ENCODE assay signal across 2 cellular contexts in the genomic region with DNA sequence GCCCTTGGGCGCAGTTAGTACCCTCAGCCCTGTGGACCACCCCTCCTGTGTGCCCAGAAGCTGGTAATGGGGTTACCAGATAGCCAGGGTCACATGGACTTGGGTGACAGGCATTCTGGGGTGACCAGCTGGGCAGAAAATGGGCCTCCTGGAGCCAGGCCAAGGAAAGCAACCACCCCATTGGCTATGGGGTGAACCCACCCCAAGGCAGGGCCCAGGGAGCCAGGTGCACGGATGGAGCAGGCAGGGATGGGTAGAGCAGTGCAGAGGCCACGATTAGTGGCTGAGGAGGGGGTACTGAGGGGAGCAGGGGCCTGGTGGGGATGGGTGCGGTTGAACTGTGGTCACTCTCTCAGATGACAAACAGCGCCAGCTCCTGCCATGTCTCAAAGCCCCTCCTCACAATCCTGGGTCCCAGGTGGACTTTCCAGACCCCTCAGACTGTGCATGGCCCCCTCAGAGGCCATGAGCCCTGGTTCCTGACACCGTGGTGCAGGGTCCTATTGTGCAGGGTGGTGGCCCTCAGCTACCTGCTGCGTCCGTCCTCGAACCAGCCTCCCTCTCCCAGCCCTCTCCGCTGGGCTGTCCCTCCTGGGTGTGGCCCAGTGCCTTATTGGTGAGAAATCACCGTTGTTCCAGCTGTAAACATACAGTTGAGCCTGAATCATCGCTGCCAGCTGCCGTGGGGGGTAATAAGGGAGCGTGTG.
TF ChIP-seq lines count a peak whose summit lies in the region.

No MANE protein-coding gene starts in this region.

TF ChIP-seq in SK-N-SH, 30 proteins besides CTCF, POLR2A, EP300 and RAD21 (continued from another document):
- TF ChIP-seq, protein P1, sequence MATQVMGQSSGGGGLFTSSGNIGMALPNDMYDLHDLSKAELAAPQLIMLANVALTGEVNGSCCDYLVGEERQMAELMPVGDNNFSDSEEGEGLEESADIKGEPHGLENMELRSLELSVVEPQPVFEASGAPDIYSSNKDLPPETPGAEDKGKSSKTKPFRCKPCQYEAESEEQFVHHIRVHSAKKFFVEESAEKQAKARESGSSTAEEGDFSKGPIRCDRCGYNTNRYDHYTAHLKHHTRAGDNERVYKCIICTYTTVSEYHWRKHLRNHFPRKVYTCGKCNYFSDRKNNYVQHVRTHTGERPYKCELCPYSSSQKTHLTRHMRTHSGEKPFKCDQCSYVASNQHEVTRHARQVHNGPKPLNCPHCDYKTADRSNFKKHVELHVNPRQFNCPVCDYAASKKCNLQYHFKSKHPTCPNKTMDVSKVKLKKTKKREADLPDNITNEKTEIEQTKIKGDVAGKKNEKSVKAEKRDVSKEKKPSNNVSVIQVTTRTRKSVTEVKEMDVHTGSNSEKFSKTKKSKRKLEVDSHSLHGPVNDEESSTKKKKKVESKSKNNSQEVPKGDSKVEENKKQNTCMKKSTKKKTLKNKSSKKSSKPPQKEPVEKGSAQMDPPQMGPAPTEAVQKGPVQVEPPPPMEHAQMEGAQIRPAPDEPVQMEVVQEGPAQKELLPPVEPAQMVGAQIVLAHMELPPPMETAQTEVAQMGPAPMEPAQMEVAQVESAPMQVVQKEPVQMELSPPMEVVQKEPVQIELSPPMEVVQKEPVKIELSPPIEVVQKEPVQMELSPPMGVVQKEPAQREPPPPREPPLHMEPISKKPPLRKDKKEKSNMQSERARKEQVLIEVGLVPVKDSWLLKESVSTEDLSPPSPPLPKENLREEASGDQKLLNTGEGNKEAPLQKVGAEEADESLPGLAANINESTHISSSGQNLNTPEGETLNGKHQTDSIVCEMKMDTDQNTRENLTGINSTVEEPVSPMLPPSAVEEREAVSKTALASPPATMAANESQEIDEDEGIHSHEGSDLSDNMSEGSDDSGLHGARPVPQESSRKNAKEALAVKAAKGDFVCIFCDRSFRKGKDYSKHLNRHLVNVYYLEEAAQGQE (IDR thresholded peaks at IDR 0.05; ENCODE audit: low read depth, low read length) = no peak

TF ChIP-seq in SK-N-SH treated with all-trans-retinoic acid at 6 μM for 48 hours, 23 proteins besides CTCF, POLR2A, EP300 and RAD21 (continued from another document):
- no peak for TF ChIP-seq ESRRG (CRISPR knock-in tag; IDR thresholded peaks at IDR 0.05)
- TF ChIP-seq, protein P2, sequence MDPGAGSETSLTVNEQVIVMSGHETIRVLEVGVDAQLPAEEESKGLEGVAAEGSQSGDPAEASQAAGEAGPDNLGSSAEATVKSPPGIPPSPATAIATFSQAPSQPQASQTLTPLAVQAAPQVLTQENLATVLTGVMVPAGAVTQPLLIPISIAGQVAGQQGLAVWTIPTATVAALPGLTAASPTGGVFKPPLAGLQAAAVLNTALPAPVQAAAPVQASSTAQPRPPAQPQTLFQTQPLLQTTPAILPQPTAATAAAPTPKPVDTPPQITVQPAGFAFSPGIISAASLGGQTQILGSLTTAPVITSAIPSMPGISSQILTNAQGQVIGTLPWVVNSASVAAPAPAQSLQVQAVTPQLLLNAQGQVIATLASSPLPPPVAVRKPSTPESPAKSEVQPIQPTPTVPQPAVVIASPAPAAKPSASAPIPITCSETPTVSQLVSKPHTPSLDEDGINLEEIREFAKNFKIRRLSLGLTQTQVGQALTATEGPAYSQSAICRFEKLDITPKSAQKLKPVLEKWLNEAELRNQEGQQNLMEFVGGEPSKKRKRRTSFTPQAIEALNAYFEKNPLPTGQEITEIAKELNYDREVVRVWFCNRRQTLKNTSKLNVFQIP (CRISPR knock-in tag; IDR thresholded peaks at IDR 0.05; ENCODE audit: borderline replicate concordance, low read depth) = no peak
- no peak for TF ChIP-seq PPARA (CRISPR knock-in tag; IDR thresholded peaks at IDR 0.05; ENCODE audit: borderline replicate concordance)
- TF ChIP-seq CREB5 (CRISPR knock-in tag; IDR thresholded peaks at IDR 0.05; ENCODE audit: low read depth) = no peak
- TF ChIP-seq OSR1 (CRISPR knock-in tag; IDR thresholded peaks at IDR 0.05) = no peak
- no peak for TF ChIP-seq BACH2 (CRISPR knock-in tag; IDR thresholded peaks at IDR 0.05; ENCODE audit: borderline replicate concordance)
- TF ChIP-seq, protein P3, sequence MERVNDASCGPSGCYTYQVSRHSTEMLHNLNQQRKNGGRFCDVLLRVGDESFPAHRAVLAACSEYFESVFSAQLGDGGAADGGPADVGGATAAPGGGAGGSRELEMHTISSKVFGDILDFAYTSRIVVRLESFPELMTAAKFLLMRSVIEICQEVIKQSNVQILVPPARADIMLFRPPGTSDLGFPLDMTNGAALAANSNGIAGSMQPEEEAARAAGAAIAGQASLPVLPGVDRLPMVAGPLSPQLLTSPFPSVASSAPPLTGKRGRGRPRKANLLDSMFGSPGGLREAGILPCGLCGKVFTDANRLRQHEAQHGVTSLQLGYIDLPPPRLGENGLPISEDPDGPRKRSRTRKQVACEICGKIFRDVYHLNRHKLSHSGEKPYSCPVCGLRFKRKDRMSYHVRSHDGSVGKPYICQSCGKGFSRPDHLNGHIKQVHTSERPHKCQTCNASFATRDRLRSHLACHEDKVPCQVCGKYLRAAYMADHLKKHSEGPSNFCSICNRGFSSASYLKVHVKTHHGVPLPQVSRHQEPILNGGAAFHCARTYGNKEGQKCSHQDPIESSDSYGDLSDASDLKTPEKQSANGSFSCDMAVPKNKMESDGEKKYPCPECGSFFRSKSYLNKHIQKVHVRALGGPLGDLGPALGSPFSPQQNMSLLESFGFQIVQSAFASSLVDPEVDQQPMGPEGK (CRISPR knock-in tag; IDR thresholded peaks at IDR 0.05; ENCODE audit: borderline replicate concordance) = no peak
- TF ChIP-seq ZC3H10 (CRISPR knock-in tag; IDR thresholded peaks at IDR 0.05) = no peak
- no peak for TF ChIP-seq ZNF8 (CRISPR knock-in tag; IDR thresholded peaks at IDR 0.05)
